Comparison of ENCODE assay signal across 27 cellular contexts in genomic region chr5:148072207-148072606, GRCh38. TPM values are rescaled to one million over a fixed set of nuclear protein-coding genes. Genes with fewer than 3 reads are reported as not detected.
"Had no signal": no experiment of that assay in that cellular context is flagged by ENCODE, and none has a peak within 500 bp of the region (broad histone marks: within the 10 kb centered on the region; RNA-seq: fewer than 3 reads in every experiment).

No MANE protein-coding gene starts in this region.

- H3K4me1 ChIP-seq: SJSA1 had no signal

- H3K36me3 ChIP-seq: SJSA1 had no signal

- ATAC-seq: K562 had no signal

- H3K27me3 ChIP-seq: SJSA1 had no signal

- H3K4me2 ChIP-seq: KMS-11 had no signal

- DNase-seq: Kasumi-1, MV-4-11, NCI-H1048, NCI-H1105, NCI-H1417, NCI-H1436 treated with DMSO at 0.1 percent for 48 hours, NCI-H1694, NCI-H1930, NCI-H2081, NCI-H2107, NCI-H2227 treated with DMSO at 0.1 percent for 48 hours, NCI-H524, NCI-H526 treated with DMSO at 0.1 percent for 48 hours, NCI-H774, Right ventricle myocardium superior, RPMI8226, SIG-M5 had no signal

- H3K9me3 ChIP-seq: SJSA1 had no signal

- H3K9ac ChIP-seq: KMS-11 had no signal

- H3K27ac ChIP-seq: HL-60, KMS-11, SJSA1, SK-N-MC had no signal

- H3K4me3 ChIP-seq: K562, SJSA1, SK-N-MC had no signal

- FAIRE-seq: HTR-8/SVneo, K562, RCC 7860 had no signal

RNA-seq across cellular contexts. Expression of gene SPINK5, which starts 8.4 kb away (rescaled TPM):
- total RNA-seq: M059J, NCI-H460, SJSA1 had no signal
- polyA plus RNA-seq: IgD-negative memory B cell had no signal
